ENCODE assay signal across 17 cellular contexts in genomic region chr3:117130222-117130621, GRCh38.
"Had no signal": no experiment of that assay in that cellular context is flagged by ENCODE, and none has a peak within 500 bp of the region (broad histone marks: within the 10 kb centered on the region; RNA-seq: fewer than 3 reads in every experiment).

No MANE protein-coding gene starts in this region.

- H3K4me1 Mint-ChIP-seq: naive thymus-derived CD4-positive, alpha-beta T cell had no signal

- H3K79me2 ChIP-seq: hepatocyte had no signal

- H3K27ac Mint-ChIP-seq: dendritic cell treated with granulocyte-macrophage colony-stimulating factor and Interleukin-4, amounts not matched to agents 40 ng/mL and 50 ng/mL, for 4 days; effector memory CD8-positive, alpha-beta T cell; naive thymus-derived CD4-positive, alpha-beta T cell had no signal

- H3K9me3 Mint-ChIP-seq: dendritic cell treated with granulocyte-macrophage colony-stimulating factor and Interleukin-4, amounts not matched to agents 40 ng/mL and 50 ng/mL, for 4 days; nephron progenitor cell had no signal

- H3K9me3 ChIP-seq: esophagus squamous epithelium, neutrophil, sigmoid colon had no signal

- H3K27ac ChIP-seq: hepatocyte, neutrophil, sigmoid colon had no signal

- H3K4me1 ChIP-seq: esophagus squamous epithelium, sigmoid colon had no signal

- H3K36me3 ChIP-seq: esophagus squamous epithelium, neutrophil, sigmoid colon had no signal

- H2AFZ ChIP-seq: hepatocyte had no signal

- H3K27me3 Mint-ChIP-seq: dendritic cell treated with granulocyte-macrophage colony-stimulating factor and Interleukin-4, amounts not matched to agents 40 ng/mL and 50 ng/mL, for 4 days; effector memory CD8-positive, alpha-beta T cell had no signal

- H3K36me3 Mint-ChIP-seq: naive thymus-derived CD4-positive, alpha-beta T cell had no signal

- DNase-seq: effector memory CD8-positive, alpha-beta T cell; esophagus squamous epithelium; foreskin melanocyte; head of caudate nucleus; islet precursor cell; mammary epithelial cell; naive thymus-derived CD4-positive, alpha-beta T cell; nephron progenitor cell; posterior cingulate gyrus; sigmoid colon; stimulated activated CD4-positive, alpha-beta T cell treated with anti-CD3 and anti-CD28 coated beads, Interleukin-12 subunit alpha, Interleukin-12 subunit beta, amount 100 ng/mL, for 4 hours; stimulated activated naive CD4-positive, alpha-beta T cell treated with Interleukin-2 at 50 U/mL for 16 hours; trophoblast cell had no signal

- H3K27me3 ChIP-seq: esophagus squamous epithelium, hepatocyte, neutrophil, sigmoid colon had no signal

- H3K4me3 ChIP-seq: esophagus squamous epithelium, hepatocyte, sigmoid colon had no signal

- ATAC-seq: effector memory CD8-positive, alpha-beta T cell; left lobe of liver; naive thymus-derived CD4-positive, alpha-beta T cell had no signal

- H3K4me2 ChIP-seq: hepatocyte had no signal

- H3K4me3 Mint-ChIP-seq: dendritic cell treated with granulocyte-macrophage colony-stimulating factor and Interleukin-4, amounts not matched to agents 40 ng/mL and 50 ng/mL, for 4 days; effector memory CD8-positive, alpha-beta T cell; naive thymus-derived CD4-positive, alpha-beta T cell; nephron progenitor cell had no signal
